ENCODE assay signal across 1 cellular context in the genomic region with DNA sequence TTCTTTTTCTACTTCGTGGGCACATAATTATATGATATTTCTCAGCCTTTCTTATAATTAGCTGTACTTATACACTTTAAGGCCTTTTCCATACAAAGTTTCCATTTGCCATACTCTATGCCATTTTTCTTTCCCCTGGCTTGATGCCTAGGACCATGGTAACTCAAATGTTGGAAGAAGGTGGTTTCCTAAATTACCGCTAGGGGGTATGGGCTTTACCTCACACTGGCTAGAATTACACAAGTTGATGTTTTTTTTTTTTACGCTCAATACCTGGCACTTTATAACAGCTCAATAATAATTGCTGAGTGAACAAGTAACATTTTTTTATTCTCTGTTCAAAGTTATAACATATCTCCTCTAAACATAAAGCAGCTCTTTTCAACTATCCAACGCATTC.
TF ChIP-seq lines count a peak whose summit lies in the region.

No MANE protein-coding gene starts in this region.

TF ChIP-seq in GM23338, 12 proteins besides CTCF, POLR2A, EP300 and RAD21 (continued from another document):
- TF ChIP-seq, protein P1, sequence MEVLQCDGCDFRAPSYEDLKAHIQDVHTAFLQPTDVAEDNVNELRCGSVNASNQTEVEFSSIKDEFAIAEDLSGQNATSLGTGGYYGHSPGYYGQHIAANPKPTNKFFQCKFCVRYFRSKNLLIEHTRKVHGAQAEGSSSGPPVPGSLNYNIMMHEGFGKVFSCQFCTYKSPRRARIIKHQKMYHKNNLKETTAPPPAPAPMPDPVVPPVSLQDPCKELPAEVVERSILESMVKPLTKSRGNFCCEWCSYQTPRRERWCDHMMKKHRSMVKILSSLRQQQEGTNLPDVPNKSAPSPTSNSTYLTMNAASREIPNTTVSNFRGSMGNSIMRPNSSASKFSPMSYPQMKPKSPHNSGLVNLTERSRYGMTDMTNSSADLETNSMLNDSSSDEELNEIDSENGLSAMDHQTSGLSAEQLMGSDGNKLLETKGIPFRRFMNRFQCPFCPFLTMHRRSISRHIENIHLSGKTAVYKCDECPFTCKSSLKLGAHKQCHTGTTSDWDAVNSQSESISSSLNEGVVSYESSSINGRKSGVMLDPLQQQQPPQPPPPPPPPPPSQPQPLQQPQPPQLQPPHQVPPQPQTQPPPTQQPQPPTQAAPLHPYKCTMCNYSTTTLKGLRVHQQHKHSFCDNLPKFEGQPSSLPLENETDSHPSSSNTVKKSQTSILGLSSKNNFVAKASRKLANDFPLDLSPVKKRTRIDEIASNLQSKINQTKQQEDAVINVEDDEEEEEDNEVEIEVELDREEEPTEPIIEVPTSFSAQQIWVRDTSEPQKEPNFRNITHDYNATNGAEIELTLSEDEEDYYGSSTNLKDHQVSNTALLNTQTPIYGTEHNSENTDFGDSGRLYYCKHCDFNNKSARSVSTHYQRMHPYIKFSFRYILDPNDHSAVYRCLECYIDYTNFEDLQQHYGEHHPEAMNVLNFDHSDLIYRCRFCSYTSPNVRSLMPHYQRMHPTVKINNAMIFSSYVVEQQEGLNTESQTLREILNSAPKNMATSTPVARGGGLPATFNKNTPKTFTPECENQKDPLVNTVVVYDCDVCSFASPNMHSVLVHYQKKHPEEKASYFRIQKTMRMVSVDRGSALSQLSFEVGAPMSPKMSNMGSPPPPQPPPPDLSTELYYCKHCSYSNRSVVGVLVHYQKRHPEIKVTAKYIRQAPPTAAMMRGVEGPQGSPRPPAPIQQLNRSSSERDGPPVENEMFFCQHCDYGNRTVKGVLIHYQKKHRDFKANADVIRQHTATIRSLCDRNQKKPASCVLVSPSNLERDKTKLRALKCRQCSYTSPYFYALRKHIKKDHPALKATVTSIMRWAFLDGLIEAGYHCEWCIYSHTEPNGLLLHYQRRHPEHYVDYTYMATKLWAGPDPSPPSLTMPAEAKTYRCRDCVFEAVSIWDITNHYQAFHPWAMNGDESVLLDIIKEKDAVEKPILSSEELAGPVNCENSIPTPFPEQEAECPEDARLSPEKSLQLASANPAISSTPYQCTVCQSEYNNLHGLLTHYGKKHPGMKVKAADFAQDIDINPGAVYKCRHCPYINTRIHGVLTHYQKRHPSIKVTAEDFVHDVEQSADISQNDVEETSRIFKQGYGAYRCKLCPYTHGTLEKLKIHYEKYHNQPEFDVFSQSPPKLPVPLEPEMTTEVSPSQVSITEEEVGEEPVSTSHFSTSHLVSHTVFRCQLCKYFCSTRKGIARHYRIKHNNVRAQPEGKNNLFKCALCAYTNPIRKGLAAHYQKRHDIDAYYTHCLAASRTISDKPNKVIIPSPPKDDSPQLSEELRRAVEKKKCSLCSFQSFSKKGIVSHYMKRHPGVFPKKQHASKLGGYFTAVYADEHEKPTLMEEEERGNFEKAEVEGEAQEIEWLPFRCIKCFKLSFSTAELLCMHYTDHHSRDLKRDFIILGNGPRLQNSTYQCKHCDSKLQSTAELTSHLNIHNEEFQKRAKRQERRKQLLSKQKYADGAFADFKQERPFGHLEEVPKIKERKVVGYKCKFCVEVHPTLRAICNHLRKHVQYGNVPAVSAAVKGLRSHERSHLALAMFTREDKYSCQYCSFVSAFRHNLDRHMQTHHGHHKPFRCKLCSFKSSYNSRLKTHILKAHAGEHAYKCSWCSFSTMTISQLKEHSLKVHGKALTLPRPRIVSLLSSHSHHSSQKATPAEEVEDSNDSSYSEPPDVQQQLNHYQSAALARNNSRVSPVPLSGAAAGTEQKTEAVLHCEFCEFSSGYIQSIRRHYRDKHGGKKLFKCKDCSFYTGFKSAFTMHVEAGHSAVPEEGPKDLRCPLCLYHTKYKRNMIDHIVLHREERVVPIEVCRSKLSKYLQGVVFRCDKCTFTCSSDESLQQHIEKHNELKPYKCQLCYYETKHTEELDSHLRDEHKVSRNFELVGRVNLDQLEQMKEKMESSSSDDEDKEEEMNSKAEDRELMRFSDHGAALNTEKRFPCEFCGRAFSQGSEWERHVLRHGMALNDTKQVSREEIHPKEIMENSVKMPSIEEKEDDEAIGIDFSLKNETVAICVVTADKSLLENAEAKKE (CRISPR knock-in tag; IDR thresholded peaks at IDR 0.05), result no peak
- TF ChIP-seq, protein P2, sequence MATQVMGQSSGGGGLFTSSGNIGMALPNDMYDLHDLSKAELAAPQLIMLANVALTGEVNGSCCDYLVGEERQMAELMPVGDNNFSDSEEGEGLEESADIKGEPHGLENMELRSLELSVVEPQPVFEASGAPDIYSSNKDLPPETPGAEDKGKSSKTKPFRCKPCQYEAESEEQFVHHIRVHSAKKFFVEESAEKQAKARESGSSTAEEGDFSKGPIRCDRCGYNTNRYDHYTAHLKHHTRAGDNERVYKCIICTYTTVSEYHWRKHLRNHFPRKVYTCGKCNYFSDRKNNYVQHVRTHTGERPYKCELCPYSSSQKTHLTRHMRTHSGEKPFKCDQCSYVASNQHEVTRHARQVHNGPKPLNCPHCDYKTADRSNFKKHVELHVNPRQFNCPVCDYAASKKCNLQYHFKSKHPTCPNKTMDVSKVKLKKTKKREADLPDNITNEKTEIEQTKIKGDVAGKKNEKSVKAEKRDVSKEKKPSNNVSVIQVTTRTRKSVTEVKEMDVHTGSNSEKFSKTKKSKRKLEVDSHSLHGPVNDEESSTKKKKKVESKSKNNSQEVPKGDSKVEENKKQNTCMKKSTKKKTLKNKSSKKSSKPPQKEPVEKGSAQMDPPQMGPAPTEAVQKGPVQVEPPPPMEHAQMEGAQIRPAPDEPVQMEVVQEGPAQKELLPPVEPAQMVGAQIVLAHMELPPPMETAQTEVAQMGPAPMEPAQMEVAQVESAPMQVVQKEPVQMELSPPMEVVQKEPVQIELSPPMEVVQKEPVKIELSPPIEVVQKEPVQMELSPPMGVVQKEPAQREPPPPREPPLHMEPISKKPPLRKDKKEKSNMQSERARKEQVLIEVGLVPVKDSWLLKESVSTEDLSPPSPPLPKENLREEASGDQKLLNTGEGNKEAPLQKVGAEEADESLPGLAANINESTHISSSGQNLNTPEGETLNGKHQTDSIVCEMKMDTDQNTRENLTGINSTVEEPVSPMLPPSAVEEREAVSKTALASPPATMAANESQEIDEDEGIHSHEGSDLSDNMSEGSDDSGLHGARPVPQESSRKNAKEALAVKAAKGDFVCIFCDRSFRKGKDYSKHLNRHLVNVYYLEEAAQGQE (IDR thresholded peaks at IDR 0.05; ENCODE audit: unreplicated experiment), result no peak
- TF ChIP-seq CREB1 (CRISPR knock-in tag; IDR thresholded peaks at IDR 0.05; ENCODE audit: low read depth), result no peak
- TF ChIP-seq, protein P3, sequence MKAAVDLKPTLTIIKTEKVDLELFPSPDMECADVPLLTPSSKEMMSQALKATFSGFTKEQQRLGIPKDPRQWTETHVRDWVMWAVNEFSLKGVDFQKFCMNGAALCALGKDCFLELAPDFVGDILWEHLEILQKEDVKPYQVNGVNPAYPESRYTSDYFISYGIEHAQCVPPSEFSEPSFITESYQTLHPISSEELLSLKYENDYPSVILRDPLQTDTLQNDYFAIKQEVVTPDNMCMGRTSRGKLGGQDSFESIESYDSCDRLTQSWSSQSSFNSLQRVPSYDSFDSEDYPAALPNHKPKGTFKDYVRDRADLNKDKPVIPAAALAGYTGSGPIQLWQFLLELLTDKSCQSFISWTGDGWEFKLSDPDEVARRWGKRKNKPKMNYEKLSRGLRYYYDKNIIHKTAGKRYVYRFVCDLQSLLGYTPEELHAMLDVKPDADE (IDR thresholded peaks at IDR 0.05), result no peak
- TF ChIP-seq ZNF114 (CRISPR knock-in tag; IDR thresholded peaks at IDR 0.05), result no peak
- TF ChIP-seq ZNF331 (CRISPR knock-in tag; IDR thresholded peaks at IDR 0.05; ENCODE audit: low read depth), result no peak
- TF ChIP-seq POLR2AphosphoS5 (IDR thresholded peaks at IDR 0.05; ENCODE audit: low read depth), result no peak
